Comparison of ENCODE assay signal across 1 cellular context in the genomic region with DNA sequence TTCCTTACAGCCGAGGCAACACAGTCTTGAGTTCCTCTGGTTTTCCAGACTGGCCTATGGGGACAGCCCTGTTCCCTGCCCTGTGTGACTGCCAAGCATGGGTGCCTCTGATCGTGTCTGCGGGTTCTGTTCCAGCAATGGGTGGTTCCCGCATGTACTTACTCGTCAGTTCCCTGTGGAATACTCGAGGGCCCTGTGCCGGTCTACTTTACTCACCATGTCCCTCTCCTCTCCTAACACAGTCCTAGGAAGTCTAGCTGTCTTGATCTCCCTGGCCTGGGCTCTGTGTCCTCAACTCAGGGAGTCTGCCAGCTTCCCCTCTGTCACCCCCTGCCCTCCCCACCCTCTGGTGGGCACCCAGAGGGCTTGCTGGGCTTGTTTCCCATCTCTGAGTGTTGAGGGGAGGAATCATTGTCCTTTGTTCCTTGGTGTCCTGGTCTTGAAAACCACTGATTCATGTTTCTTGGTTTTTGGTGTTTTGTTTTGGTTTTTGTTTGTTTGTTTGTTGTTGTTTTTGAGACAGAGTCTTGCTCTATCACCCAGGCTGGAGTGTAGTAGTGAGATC.
TF ChIP-seq lines count a peak whose summit lies in the region.

No MANE protein-coding gene starts in this region.

TF ChIP-seq in IMR-90, 13 proteins besides CTCF, POLR2A, EP300 and RAD21:
- TF ChIP-seq MAZ (IDR thresholded peaks at IDR 0.05; ENCODE audit: borderline replicate concordance, low read depth, low read length) (no peak), RCOR1 (IDR thresholded peaks at IDR 0.05; ENCODE audit: insufficient replicate concordance, low read length) (no peak), NFE2L2 (IDR thresholded peaks at IDR 0.05; ENCODE audit: low read depth, low read length) (no peak), FOS (IDR thresholded peaks at IDR 0.05; ENCODE audit: low read depth, low read length) (no peak), CHD1 (IDR thresholded peaks at IDR 0.05; ENCODE audit: low read depth, low read length) (no peak), SMC3 (IDR thresholded peaks at IDR 0.05; ENCODE audit: low read depth, low read length) (no peak), CEBPB (IDR thresholded peaks at IDR 0.05; ENCODE audit: low read depth, low read length) (no peak), MAFK (IDR thresholded peaks at IDR 0.05; ENCODE audit: low read depth, low read length) (no peak), RFX5 (IDR thresholded peaks at IDR 0.05; ENCODE audit: low read depth, low read length) (no peak), BHLHE40 (IDR thresholded peaks at IDR 0.05; ENCODE audit: low read depth, low read length) (no peak), MXI1 (IDR thresholded peaks at IDR 0.05; ENCODE audit: borderline replicate concordance, low read depth, low read length) (no peak)
- TF ChIP-seq, protein P1, sequence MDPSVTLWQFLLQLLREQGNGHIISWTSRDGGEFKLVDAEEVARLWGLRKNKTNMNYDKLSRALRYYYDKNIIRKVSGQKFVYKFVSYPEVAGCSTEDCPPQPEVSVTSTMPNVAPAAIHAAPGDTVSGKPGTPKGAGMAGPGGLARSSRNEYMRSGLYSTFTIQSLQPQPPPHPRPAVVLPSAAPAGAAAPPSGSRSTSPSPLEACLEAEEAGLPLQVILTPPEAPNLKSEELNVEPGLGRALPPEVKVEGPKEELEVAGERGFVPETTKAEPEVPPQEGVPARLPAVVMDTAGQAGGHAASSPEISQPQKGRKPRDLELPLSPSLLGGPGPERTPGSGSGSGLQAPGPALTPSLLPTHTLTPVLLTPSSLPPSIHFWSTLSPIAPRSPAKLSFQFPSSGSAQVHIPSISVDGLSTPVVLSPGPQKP (IDR thresholded peaks at IDR 0.05; ENCODE audit: borderline replicate concordance, low read depth, low read length): no peak
- TF ChIP-seq, protein P2, sequence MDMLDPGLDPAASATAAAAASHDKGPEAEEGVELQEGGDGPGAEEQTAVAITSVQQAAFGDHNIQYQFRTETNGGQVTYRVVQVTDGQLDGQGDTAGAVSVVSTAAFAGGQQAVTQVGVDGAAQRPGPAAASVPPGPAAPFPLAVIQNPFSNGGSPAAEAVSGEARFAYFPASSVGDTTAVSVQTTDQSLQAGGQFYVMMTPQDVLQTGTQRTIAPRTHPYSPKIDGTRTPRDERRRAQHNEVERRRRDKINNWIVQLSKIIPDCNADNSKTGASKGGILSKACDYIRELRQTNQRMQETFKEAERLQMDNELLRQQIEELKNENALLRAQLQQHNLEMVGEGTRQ (IDR thresholded peaks at IDR 0.05; ENCODE audit: low read depth, low read length): no peak
